ENCODE assay signal across 25 cellular contexts in the genomic region with DNA sequence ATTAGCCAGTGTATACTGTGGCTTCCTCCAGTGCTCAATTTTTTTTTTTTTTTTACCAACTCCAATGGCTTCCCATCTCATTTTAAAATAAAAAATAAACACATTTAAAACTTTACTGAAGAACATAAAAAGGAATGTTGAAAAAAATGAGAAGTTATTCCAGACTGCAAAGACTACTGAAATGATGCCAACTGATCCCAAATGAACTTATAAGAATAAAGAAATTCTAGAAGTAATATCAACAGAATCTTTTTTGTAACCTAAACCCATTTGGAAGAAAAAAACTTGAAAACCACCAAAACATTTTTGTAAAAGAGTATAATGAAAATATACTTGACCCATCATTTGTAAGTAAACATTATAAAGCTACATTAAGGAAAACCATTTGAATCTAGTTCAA.
"Had no signal": no experiment of that assay in that cellular context is flagged by ENCODE, and none has a peak within 500 bp of the region (broad histone marks: within the 10 kb centered on the region; RNA-seq: fewer than 3 reads in every experiment).

No MANE protein-coding gene starts in this region.

- H3K4me1 ChIP-seq: neural progenitor cell, testis, transverse colon, uterus had no signal

- DNase-seq: natural killer cell; occipital lobe; ovary; posterior cingulate gyrus; psoas muscle; right cardiac atrium; right lobe of liver; sigmoid colon; small intestine; stimulated activated CD4-positive, alpha-beta T cell treated with anti-CD3 and anti-CD28 coated beads, Interleukin-15, amount 100 ng/mL, for 24 hours; stimulated activated CD4-positive, alpha-beta T cell treated with anti-CD3 and anti-CD28 coated beads, Interleukin-2, amount 100 ng/mL, for 24 hours; stimulated activated CD4-positive, alpha-beta T cell treated with anti-CD3 and anti-CD28 coated beads, Interleukin-2, amount 100 ng/mL, for 48 hours; stimulated activated CD4-positive, alpha-beta T cell treated with anti-CD3 and anti-CD28 coated beads, Interleukin-4, amount 100 ng/mL, for 24 hours; stimulated activated naive CD4-positive, alpha-beta T cell; stimulated activated naive CD8-positive, alpha-beta T cell treated with anti-CD3 and anti-CD28 coated beads, Interleukin-15, amount 100 ng/mL, for 72 hours; stimulated activated naive CD8-positive, alpha-beta T cell treated with anti-CD3 and anti-CD28 coated beads, Interleukin-15, Interleukin-2, amounts not matched to agents 100 U/mL and 50 U/mL, for 24 hours; substantia nigra; testis; tibial artery; transverse colon; upper lobe of right lung; uterus had no signal

- H3K36me3 ChIP-seq: neural progenitor cell, ovary, right lobe of liver, sigmoid colon, suprapubic skin, tibial artery, transverse colon, upper lobe of right lung, uterus had no signal

- FAIRE-seq: small intestine had no signal

- H3K9ac ChIP-seq: neural progenitor cell, parathyroid adenoma had no signal

- H3K4me3 ChIP-seq: neural progenitor cell, ovary, psoas muscle, right lobe of liver, sigmoid colon, suprapubic skin, testis, tibial artery, transverse colon, upper lobe of right lung, uterus had no signal

- H3K27me3 ChIP-seq: neural progenitor cell, ovary, right lobe of liver, sigmoid colon, suprapubic skin, testis, tibial artery, transverse colon, upper lobe of right lung, uterus had no signal

- H3K9me3 ChIP-seq: ovary, psoas muscle, right lobe of liver, sigmoid colon, suprapubic skin, testis, tibial artery, transverse colon, upper lobe of right lung, uterus had no signal
